Comparison of ENCODE assay signal across 14 cellular contexts in genomic region chr2:207395535-207396251, GRCh38.
A peak's percentile ranks its signal among the peaks of the same experiment; 100 is the strongest.
DNase-seq lines count a peak whose midpoint lies in the region; ATAC-seq and TF ChIP-seq lines count a peak whose summit lies in the region.
"Had no signal": no experiment of that assay in that cellular context is flagged by ENCODE, and none has a peak within 500 bp of the region (broad histone marks: within the 10 kb centered on the region; RNA-seq: fewer than 3 reads in every experiment).

No MANE protein-coding gene starts in this region.

- H3K9me3 Mint-ChIP-seq in MCF 10A (ENCODE audit: unreplicated experiment), result peaks cover 9% of the 10 kb centered on the region
- peaks cover 7% of the 10 kb centered on the region for H3K9me3 Mint-ChIP-seq in stimulated activated effector memory CD8-positive, alpha-beta T cell treated with anti-CD3 and anti-CD28 coated beads, Interleukin-12 subunit alpha, Interleukin-12 subunit beta, amount 100 ng/mL, for 72 hours

- peak; percentile 4 for ATAC-seq in esophagus mucosa
- ATAC-seq in stimulated activated effector memory CD8-positive, alpha-beta T cell treated with anti-CD3 and anti-CD28 coated beads, Interleukin-12 subunit alpha, Interleukin-12 subunit beta, amount 100 ng/mL, for 72 hours, result no peak
- ATAC-seq in GM18870 (IDR thresholded peaks at IDR 0.05; ENCODE audit: unreplicated experiment), result no peak

- TF ChIP-seq CTCF in MCF 10A (IDR thresholded peaks at IDR 0.05; ENCODE audit: unreplicated experiment) (no peak), breast epithelium (IDR thresholded peaks at IDR 0.05) (no peak)

- peaks cover 27% of the 10 kb centered on the region for H3K4me1 Mint-ChIP-seq in MCF 10A (ENCODE audit: insufficient read depth, unreplicated experiment)
- H3K4me1 Mint-ChIP-seq in stimulated activated effector memory CD8-positive, alpha-beta T cell treated with anti-CD3 and anti-CD28 coated beads, Interleukin-12 subunit alpha, Interleukin-12 subunit beta, amount 100 ng/mL, for 72 hours, result peaks cover 21% of the 10 kb centered on the region

- H3K27ac ChIP-seq in breast epithelium (no peak overlapping the region), SJSA1 (peak overlapping the region; percentile 98)

- H3K4me1 ChIP-seq in breast epithelium, result no peaks in the 10 kb centered on the region
- H3K4me1 ChIP-seq in SJSA1 (replicated peaks), result peaks cover 26% of the 10 kb centered on the region

- H3K4me3 Mint-ChIP-seq in MCF 10A (ENCODE audit: unreplicated experiment), result no peak overlapping the region
- no peak overlapping the region for H3K4me3 Mint-ChIP-seq in stimulated activated effector memory CD8-positive, alpha-beta T cell treated with anti-CD3 and anti-CD28 coated beads, Interleukin-12 subunit alpha, Interleukin-12 subunit beta, amount 100 ng/mL, for 72 hours
- H3K4me3 Mint-ChIP-seq: brain had no signal

- no peaks in the 10 kb centered on the region for H3K9me3 ChIP-seq in breast epithelium
- peaks cover 6% of the 10 kb centered on the region for H3K9me3 ChIP-seq in SJSA1 (replicated peaks)

- H3K27ac Mint-ChIP-seq in MCF 10A (ENCODE audit: low read depth, unreplicated experiment), result peak overlapping the region; percentile 85
- peak overlapping the region; percentile 93 for H3K27ac Mint-ChIP-seq in stimulated activated effector memory CD8-positive, alpha-beta T cell treated with anti-CD3 and anti-CD28 coated beads, Interleukin-12 subunit alpha, Interleukin-12 subunit beta, amount 100 ng/mL, for 72 hours

- intact Hi-C loops in MCF 10A (cut with micrococcal nuclease) (loop anchor here (1.0 to 2.0 kb wide), 6 partner anchors 60 to 229 kb away; no protein-coding TSS in a partner anchor), breast epithelium (cut with DNase I; ENCODE audit: low total_unique reads) (no loop called here)

- CTCF ChIA-PET in MCF 10A (lab: Yijun Ruan, JAX), result interaction anchor here (0.5 kb wide), 1 partner anchor 778 kb away, joined by 3 read pairs; no protein-coding TSS in a partner anchor

- no peaks in the 10 kb centered on the region for H3K36me3 ChIP-seq in breast epithelium
- H3K36me3 ChIP-seq in SJSA1, result no peaks in the 10 kb centered on the region

- no peaks in the 10 kb centered on the region for H3K36me3 Mint-ChIP-seq in MCF 10A (ENCODE audit: insufficient read depth, unreplicated experiment)
- no peaks in the 10 kb centered on the region for H3K36me3 Mint-ChIP-seq in stimulated activated effector memory CD8-positive, alpha-beta T cell treated with anti-CD3 and anti-CD28 coated beads, Interleukin-12 subunit alpha, Interleukin-12 subunit beta, amount 100 ng/mL, for 72 hours
- H3K36me3 Mint-ChIP-seq: brain had no signal

- no peaks in the 10 kb centered on the region for H3K27me3 Mint-ChIP-seq in MCF 10A (ENCODE audit: insufficient read depth, unreplicated experiment)
- H3K27me3 Mint-ChIP-seq: brain had no signal

- TF ChIP-seq POLR2A in breast epithelium (IDR thresholded peaks at IDR 0.05), result no peak

- no peaks in the 10 kb centered on the region for H3K27me3 ChIP-seq in breast epithelium
- no peaks in the 10 kb centered on the region for H3K27me3 ChIP-seq in SJSA1 (replicated peaks)

- DNase-seq in MCF 10A (ENCODE audit: unreplicated experiment) (peak; percentile 52), breast epithelium (ENCODE audit: low spot score in 2 of 2) (no peak), SJSA1 (ENCODE audit: low read depth in 1 of 2, low spot score in 2 of 2) (no peak), DMS153 (lab: John Stamatoyannopoulos, UW) (no peak), NCI-H69 (lab: John Stamatoyannopoulos, UW) (no peak)
- DNase-seq in stimulated activated effector memory CD8-positive, alpha-beta T cell treated with anti-CD3 and anti-CD28 coated beads, Interleukin-12 subunit alpha, Interleukin-12 subunit beta, amount 100 ng/mL, for 72 hours (ENCODE audit: low spot score in 2 of 2), result no peak
- DNase-seq: activated naive CD4-positive, alpha-beta T cell; Calu3; effector CD4-positive, alpha-beta T cell; NCI-H1694 treated with DMSO at 0.1 percent for 48 hours; SHP77 treated with DMSO at 0.1 percent for 48 hours had no signal

- H3K4me3 ChIP-seq in breast epithelium (no peak overlapping the region), SJSA1 (no peak overlapping the region)

- no TSS peak for BruUV-seq in MCF 10A (replicated peaks; lab: Mats Ljungman, UMichigan)

- POLR2A ChIA-PET in MCF 10A (lab: Yijun Ruan, JAX), result interaction anchor here (0.6 to 1.7 kb wide), 8 partner anchors 10 to 318 kb away, joined by 3 to 10 read pairs (median 3); no protein-coding TSS in a partner anchor
